In genomic region chr4:121594796-121595526, GRCh38 we compare ENCODE assay signal across 14 cellular contexts.
DNase-seq lines count a peak whose midpoint lies in the region; ATAC-seq, FAIRE-seq and TF ChIP-seq lines count a peak whose summit lies in the region.
"Had no signal": no experiment of that assay in that cellular context is flagged by ENCODE, and none has a peak within 500 bp of the region (broad histone marks: within the 10 kb centered on the region; RNA-seq: fewer than 3 reads in every experiment).

No MANE protein-coding gene starts in this region.

- H3K9me3 ChIP-seq in hepatocyte (ENCODE audit: low read depth) (no peaks in the 10 kb centered on the region), small intestine (ENCODE audit: control insufficient read depth, low read depth) (no peaks in the 10 kb centered on the region)

- TF ChIP-seq CTCF in hepatocyte (IDR thresholded peaks at IDR 0.05; ENCODE audit: poor library complexity), result no peak

- FAIRE-seq in small intestine (lab: Jason Lieb, UNC), result no peak

- H3K4me2 ChIP-seq in hepatocyte, result no peak overlapping the region

- H3K27ac ChIP-seq in hepatocyte (no peak overlapping the region), small intestine (ENCODE audit: low read depth in 1 of 2, low read length in 1 of 2) (no peak overlapping the region)

- peak; percentile 76 for DNase-seq in HT1080 (ENCODE audit: low read depth)
- DNase-seq in dermis blood vessel endothelial cell, result peak; percentile 95
- DNase-seq in hepatocyte (ENCODE audit: low spot score), result peak; percentile 13
- DNase-seq in small intestine, result peak; percentile 1
- no peak for DNase-seq in NOMO-1 treated with dmso at 0.1 percent for 144 hours (lab: John Stamatoyannopoulos, UW; ENCODE audit: unreplicated experiment)
- DNase-seq in DMS153 treated with DMSO at 0.1 percent for 48 hours (lab: John Stamatoyannopoulos, UW; ENCODE audit: unreplicated experiment), result no peak
- no peak for DNase-seq in G401 (ENCODE audit: low spot score)
- DNase-seq: activated CD4-positive, alpha-beta T cell treated with anti-CD3 and anti-CD28 coated beads, Interleukin-2, amount 10 ng/mL, durations not matched to agents 24 days and 14 days; endodermal cell; Karpas-422; NCI-H510A treated with DMSO at 0.1 percent for 48 hours; posterior cingulate gyrus had no signal

- WGBS in hepatocyte (ENCODE audit: low lambda C conversion rate, missing lambda C conversion rate), result 67% methylated on average over 3 of the region's 3 CpGs
- 78 to 92% (median 88%) methylated on average over 3 of the region's 3 CpGs for WGBS in small intestine, 3 donors

- no peak for ATAC-seq in GM21723 (IDR thresholded peaks at IDR 0.05; ENCODE audit: unreplicated experiment)
- ATAC-seq: left lobe of liver had no signal

- H3K36me3 ChIP-seq in hepatocyte (replicated peaks; ENCODE audit: insufficient read depth, low read depth), result no peaks in the 10 kb centered on the region
- H3K36me3 ChIP-seq in small intestine (ENCODE audit: control insufficient read depth in 2 of 2, insufficient read depth in 2 of 2, low read length in 2 of 2), result no peaks in the 10 kb centered on the region

- in situ Hi-C loops in G401 (cut with HindIII; ENCODE audit: low sequenced_read_pairs), result no loop called here

- H3K9me2 ChIP-seq in hepatocyte (replicated peaks; ENCODE audit: insufficient read depth), result no peaks in the 10 kb centered on the region

- H3K27me3 ChIP-seq in hepatocyte (no peaks in the 10 kb centered on the region), small intestine (ENCODE audit: control insufficient read depth in 2 of 2, insufficient read depth in 2 of 2, low read length in 2 of 2) (no peaks in the 10 kb centered on the region)

- H3K4me1 ChIP-seq in hepatocyte (ENCODE audit: insufficient read depth), result no peaks in the 10 kb centered on the region
- no peaks in the 10 kb centered on the region for H3K4me1 ChIP-seq in small intestine (ENCODE audit: control insufficient read depth in 2 of 2, insufficient read depth in 1 of 2, low read depth in 1 of 2, low read length in 1 of 2)

- H3K79me2 ChIP-seq in hepatocyte, result no peaks in the 10 kb centered on the region

- H3K4me3 ChIP-seq in hepatocyte, result no peak overlapping the region
- H3K4me3 ChIP-seq in small intestine (ENCODE audit: low read depth in 1 of 2, low read length in 2 of 2), result no peak overlapping the region

- H2AFZ ChIP-seq in hepatocyte, result no peak overlapping the region

- H4K20me1 ChIP-seq in hepatocyte (ENCODE audit: insufficient read depth, poor library complexity, severe bottlenecking), result no peaks in the 10 kb centered on the region

Comparison
In these comparisons a context has a peak if more than half of its experiments do, and no peak if none do; other contexts are left out.
1. DNase-seq: peak in HT1080 (single experiment), dermis blood vessel endothelial cell (single experiment), hepatocyte (single experiment) and small intestine (single experiment); none in NOMO-1 treated with dmso at 0.1 percent for 144 hours (single experiment), DMS153 treated with DMSO at 0.1 percent for 48 hours (single experiment) and G401 (single experiment).